Comparison of ENCODE assay signal across 7 cellular contexts in the genomic region with DNA sequence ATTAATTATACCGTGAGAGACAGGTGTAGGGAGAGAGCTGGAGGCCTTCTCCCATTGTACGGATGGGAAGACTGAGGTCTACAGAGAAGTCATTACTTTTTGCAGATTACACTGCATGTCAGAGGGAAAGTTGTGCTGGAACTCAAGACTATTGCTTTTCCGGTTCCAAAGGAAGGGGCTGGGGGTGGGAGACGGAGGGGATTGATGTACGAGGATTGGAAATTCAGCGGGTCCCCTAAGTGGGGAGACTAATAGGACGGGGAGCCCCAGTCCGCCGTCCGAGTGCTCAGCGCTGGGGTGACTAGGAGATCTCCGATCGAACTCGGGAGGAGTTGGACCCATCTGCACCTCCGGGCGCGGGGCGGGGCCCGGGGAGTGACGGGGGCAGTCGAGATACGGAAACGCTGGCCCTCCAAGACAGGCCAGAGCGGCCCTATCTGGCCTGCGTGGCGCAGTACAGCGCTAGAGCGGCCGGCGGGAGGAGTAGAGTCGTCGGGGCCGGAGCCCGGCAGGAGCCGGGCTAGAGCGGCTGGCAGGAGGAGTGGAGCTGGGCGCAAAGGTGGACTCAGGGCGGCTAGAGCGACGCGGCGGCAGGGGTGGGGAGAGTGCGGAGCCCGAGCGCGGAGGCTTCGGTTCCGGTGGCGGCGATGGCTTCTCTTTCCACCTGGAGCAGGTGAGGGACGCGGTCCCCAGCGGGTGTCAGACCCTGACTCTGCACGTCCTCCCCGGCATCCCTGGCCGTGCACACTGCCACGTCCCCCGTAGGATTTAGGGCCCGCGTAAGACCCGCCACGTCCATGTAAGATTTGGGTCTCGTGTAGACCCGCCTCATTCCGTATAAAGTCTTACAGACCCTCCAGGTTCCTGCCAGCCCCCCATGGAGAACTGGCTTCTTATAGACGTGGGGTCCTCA. TPM values are rescaled to one million over a fixed set of nuclear protein-coding genes. Genes with fewer than 3 reads are reported as not detected.
DNase-seq lines count a peak whose midpoint lies in the region; ATAC-seq and TF ChIP-seq lines count a peak whose summit lies in the region.

No MANE protein-coding gene starts in this region.

- H3K4me2 ChIP-seq in hepatocyte = peak overlapping the region; percentile 95

- H3K9me2 ChIP-seq in hepatocyte (replicated peaks; ENCODE audit: insufficient read depth) = no peaks in the 10 kb centered on the region

- H3K79me2 ChIP-seq in hepatocyte = peaks cover 27% of the 10 kb centered on the region

- no peaks in the 10 kb centered on the region for H3K9me3 ChIP-seq in hepatocyte (ENCODE audit: low read depth)

- H3K4me1 ChIP-seq in hepatocyte (ENCODE audit: insufficient read depth) = peaks cover 13% of the 10 kb centered on the region

- no peak for TF ChIP-seq CTCF in hepatocyte (IDR thresholded peaks at IDR 0.05; ENCODE audit: poor library complexity)

- under 1% methylated on average over 65 of the region's 66 CpGs for WGBS in hepatocyte (ENCODE audit: low lambda C conversion rate, missing lambda C conversion rate)

- DNase-seq in NCI-H187 treated with DMSO at 0.1 percent for 48 hours (lab: John Stamatoyannopoulos, UW) (peak; percentile 84), T-helper 9 cell (peak; percentile 68), astrocyte of the hippocampus (ENCODE audit: low read depth, low spot score) (peak; percentile 98), hepatocyte (ENCODE audit: low spot score) (peak; percentile 98), retina (peak; percentile 98)

- no peaks in the 10 kb centered on the region for H4K20me1 ChIP-seq in hepatocyte (ENCODE audit: insufficient read depth, poor library complexity, severe bottlenecking)

- no peaks in the 10 kb centered on the region for H3K27me3 ChIP-seq in hepatocyte

- H3K4me3 ChIP-seq in hepatocyte = peak overlapping the region; percentile 59

- peak; percentile 65 for ATAC-seq in GM18505 (IDR thresholded peaks at IDR 0.05; ENCODE audit: unreplicated experiment)
- peak; percentile 69 for ATAC-seq in HG02943 (IDR thresholded peaks at IDR 0.05; ENCODE audit: low read depth, unreplicated experiment)

- no peaks in the 10 kb centered on the region for H3K36me3 ChIP-seq in hepatocyte (replicated peaks; ENCODE audit: insufficient read depth, low read depth)

- TF ChIP-seq POLR2A in GM18505 (IDR thresholded peaks at IDR 0.05; ENCODE audit: borderline replicate concordance, extremely low read depth, insufficient read depth, insufficient read length) = peak; percentile 98

- H2AFZ ChIP-seq in hepatocyte = peak overlapping the region; percentile 73

- H3K27ac ChIP-seq in hepatocyte = peak overlapping the region; percentile 40

RNA-seq across cellular contexts. Expression of a gene that starts 1.1 kb away (rescaled TPM):
- 22.1 and 29.7 TPM in 2 replicates for total RNA-seq in hepatocyte
- 67.8 and 71.7 TPM in 2 replicates for polyA plus RNA-seq in hepatocyte

RNA-seq across cellular contexts. Expression of a gene that starts 7.0 kb away (rescaled TPM):
- 0.37 TPM in 1 of 2 replicates, not detected in the other for total RNA-seq in hepatocyte
- 0.27 TPM in 1 of 2 replicates, not detected in the other for polyA plus RNA-seq in hepatocyte

RNA-seq across cellular contexts. Expression of a gene that starts 24.0 kb away (rescaled TPM):
- total RNA-seq in hepatocyte = 740 and 840 TPM in 2 replicates
- polyA plus RNA-seq in hepatocyte = 1,425 and 1,529 TPM in 2 replicates

RNA-seq across cellular contexts. Expression of a gene that starts 39.2 kb away (rescaled TPM):
- not detected in 2 replicates for total RNA-seq in hepatocyte
- polyA plus RNA-seq in hepatocyte = not detected in 2 replicates

RNA-seq across cellular contexts. Expression of a gene that starts 39.6 kb away (rescaled TPM):
- total RNA-seq in hepatocyte = not detected in 2 replicates
- not detected in 2 replicates for polyA plus RNA-seq in hepatocyte

Comparison
In these comparisons a context has a peak if more than half of its experiments do, and no peak if none do; other contexts are left out.
1. Peak in every context shown above with its lines: DNase-seq, ATAC-seq, H3K4me3 ChIP-seq and H3K27ac ChIP-seq.